ENCODE assay signal across 1 cellular context in the genomic region with DNA sequence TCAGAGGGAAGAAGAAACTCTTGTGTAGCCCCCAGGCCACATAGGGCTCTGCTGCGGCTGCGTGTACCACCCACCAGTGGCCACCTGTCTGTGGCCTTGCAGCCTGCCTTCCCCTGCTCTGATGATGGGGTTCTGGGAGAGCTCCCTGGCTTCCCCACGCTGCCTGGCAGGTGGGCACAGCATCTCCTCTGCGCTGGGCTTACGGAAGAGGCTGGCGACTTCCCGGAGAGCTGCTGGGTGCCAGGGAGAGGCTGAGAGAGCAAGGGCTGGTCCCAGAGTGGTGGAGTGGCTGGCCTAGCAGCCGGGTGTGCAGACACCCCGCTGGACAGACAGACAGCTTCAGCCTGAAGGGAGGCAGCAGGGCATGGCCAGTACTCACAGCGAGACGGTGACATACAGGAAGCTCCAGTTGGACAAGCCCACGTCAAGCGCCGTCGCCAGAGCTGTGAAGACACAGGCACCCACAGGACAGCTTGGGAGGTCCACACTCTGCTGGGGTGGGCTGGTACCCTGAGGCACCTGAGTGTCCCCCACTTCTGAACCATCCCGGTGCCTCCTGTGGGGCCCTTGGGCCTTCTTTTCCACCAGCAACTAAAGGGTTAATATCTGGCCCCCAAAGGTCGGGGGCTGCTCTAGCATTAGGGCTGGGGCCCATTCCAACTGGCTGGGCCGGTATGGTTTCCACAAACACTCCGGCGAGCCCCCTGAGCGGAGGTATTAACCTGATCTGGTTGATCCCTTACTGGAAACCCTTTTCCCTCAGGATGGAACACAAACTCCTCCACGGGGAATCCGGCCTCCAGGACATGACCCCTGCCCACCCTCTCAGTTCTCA.
TF ChIP-seq lines count a peak whose summit lies in the region.

No MANE protein-coding gene starts in this region.

TF ChIP-seq in IMR-90, 13 proteins besides CTCF, POLR2A, EP300 and RAD21:
- TF ChIP-seq CHD1 (IDR thresholded peaks at IDR 0.05; ENCODE audit: low read depth, low read length), result no peak
- TF ChIP-seq, protein P1, sequence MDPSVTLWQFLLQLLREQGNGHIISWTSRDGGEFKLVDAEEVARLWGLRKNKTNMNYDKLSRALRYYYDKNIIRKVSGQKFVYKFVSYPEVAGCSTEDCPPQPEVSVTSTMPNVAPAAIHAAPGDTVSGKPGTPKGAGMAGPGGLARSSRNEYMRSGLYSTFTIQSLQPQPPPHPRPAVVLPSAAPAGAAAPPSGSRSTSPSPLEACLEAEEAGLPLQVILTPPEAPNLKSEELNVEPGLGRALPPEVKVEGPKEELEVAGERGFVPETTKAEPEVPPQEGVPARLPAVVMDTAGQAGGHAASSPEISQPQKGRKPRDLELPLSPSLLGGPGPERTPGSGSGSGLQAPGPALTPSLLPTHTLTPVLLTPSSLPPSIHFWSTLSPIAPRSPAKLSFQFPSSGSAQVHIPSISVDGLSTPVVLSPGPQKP (IDR thresholded peaks at IDR 0.05; ENCODE audit: borderline replicate concordance, low read depth, low read length), result no peak
- no peak for TF ChIP-seq MXI1 (IDR thresholded peaks at IDR 0.05; ENCODE audit: borderline replicate concordance, low read depth, low read length)
- TF ChIP-seq CEBPB (IDR thresholded peaks at IDR 0.05; ENCODE audit: low read depth, low read length), result no peak
- TF ChIP-seq MAFK (IDR thresholded peaks at IDR 0.05; ENCODE audit: low read depth, low read length), result no peak
- TF ChIP-seq, protein P2, sequence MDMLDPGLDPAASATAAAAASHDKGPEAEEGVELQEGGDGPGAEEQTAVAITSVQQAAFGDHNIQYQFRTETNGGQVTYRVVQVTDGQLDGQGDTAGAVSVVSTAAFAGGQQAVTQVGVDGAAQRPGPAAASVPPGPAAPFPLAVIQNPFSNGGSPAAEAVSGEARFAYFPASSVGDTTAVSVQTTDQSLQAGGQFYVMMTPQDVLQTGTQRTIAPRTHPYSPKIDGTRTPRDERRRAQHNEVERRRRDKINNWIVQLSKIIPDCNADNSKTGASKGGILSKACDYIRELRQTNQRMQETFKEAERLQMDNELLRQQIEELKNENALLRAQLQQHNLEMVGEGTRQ (IDR thresholded peaks at IDR 0.05; ENCODE audit: low read depth, low read length), result no peak
- TF ChIP-seq BHLHE40 (IDR thresholded peaks at IDR 0.05; ENCODE audit: low read depth, low read length), result no peak
- no peak for TF ChIP-seq RCOR1 (IDR thresholded peaks at IDR 0.05; ENCODE audit: insufficient replicate concordance, low read length)
- no peak for TF ChIP-seq MAZ (IDR thresholded peaks at IDR 0.05; ENCODE audit: borderline replicate concordance, low read depth, low read length)
- TF ChIP-seq NFE2L2 (IDR thresholded peaks at IDR 0.05; ENCODE audit: low read depth, low read length), result no peak
- TF ChIP-seq SMC3 (IDR thresholded peaks at IDR 0.05; ENCODE audit: low read depth, low read length), result no peak
- no peak for TF ChIP-seq RFX5 (IDR thresholded peaks at IDR 0.05; ENCODE audit: low read depth, low read length)
- TF ChIP-seq FOS (IDR thresholded peaks at IDR 0.05; ENCODE audit: low read depth, low read length), result no peak
